Comparison of ENCODE assay signal across 2 cellular contexts in the genomic region with DNA sequence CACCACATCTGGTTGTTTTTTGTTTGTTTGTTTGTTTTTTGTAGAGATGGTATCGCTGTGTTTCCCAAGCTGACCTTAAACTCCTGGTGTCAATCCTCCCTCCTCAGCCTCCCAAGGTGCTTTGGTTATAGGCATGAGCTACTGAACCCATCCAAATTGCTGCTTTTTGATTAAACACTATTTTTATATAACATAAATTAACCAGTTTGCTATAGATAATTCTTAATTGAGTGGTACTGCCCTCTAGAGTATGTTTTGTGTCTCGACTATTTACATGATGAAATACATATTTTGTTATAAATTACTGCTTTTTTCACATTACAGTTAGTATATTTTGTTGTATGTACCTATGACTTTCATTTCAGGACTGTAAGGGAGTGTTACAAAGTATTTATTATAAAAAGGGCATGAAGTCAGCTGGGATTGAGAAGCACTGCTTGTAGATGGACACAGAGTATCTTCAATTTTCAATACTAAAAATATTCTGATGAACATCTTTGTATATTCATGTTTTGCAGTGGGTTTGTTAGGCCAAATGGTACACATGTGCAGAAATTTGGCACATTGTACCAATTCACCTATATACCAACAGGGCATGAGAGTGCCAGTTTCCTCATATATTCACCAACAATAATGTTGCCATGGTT.
TF ChIP-seq lines count a peak whose summit lies in the region.

No MANE protein-coding gene starts in this region.

TF ChIP-seq in Ishikawa, 13 proteins besides CTCF, POLR2A, EP300 and RAD21 (continued from another document):
- TF ChIP-seq REST (IDR thresholded peaks at IDR 0.05; ENCODE audit: low read depth) (no peak), ZBTB7A (IDR thresholded peaks at IDR 0.05; ENCODE audit: low read depth) (no peak), CREB1 (IDR thresholded peaks at IDR 0.05; ENCODE audit: low read depth) (no peak), EGR1 (IDR thresholded peaks at IDR 0.05) (no peak)
- TF ChIP-seq, protein P1, sequence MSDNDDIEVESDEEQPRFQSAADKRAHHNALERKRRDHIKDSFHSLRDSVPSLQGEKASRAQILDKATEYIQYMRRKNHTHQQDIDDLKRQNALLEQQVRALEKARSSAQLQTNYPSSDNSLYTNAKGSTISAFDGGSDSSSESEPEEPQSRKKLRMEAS (IDR thresholded peaks at IDR 0.05): no peak

TF ChIP-seq in K562, 482 proteins besides CTCF, POLR2A, EP300 and RAD21 (continued from another document):
- TF ChIP-seq ARID3A (IDR thresholded peaks at IDR 0.05; ENCODE audit: borderline replicate concordance, low read depth, low read length) (0 out of 2 replicates have a peak, but pooled peaks have one; percentile 39), POLR3G (IDR thresholded peaks at IDR 0.05; ENCODE audit: extremely low read depth, insufficient read length, insufficient replicate concordance) (no peak)
TF ChIP-seq in K562: peak in this region for 2.
